7 cellular contexts compared by ENCODE assay signal in the genomic region with DNA sequence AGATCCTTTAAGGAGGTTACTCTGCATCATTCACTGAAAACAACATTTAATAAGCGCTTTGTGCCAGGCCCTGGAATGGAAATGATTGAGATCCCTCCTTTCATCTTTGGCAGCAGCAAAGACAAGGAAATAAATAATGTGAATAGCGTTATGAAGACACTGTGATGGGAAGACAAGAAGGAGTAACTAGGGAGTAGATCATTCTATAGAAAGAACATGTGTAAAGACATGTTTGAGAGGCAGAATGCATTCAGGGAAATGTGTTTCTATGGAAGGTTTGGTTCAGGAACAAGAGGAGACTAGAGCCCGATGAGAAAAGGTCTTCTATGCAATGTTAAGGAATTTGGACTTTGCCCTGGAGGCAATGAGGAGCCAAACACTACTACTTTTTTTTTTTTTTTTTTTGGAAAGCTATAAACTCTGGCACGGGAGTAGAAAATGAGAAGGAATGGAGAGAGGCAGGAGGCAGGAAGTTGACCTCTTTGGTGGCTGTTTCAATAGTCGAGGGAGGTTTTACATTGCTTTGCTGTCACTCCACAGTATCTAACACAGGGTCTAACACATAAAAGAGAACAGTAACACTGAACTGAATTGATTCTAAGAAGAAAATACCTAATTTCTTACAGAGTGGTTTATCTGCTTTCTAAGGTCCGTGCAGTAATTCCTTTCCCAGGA. TPM values are rescaled to one million over a fixed set of nuclear protein-coding genes. Genes with fewer than 3 reads are reported as not detected.
A peak's percentile ranks its signal among the peaks of the same experiment; 100 is the strongest.
DNase-seq lines count a peak whose midpoint lies in the region; ATAC-seq, FAIRE-seq and TF ChIP-seq lines count a peak whose summit lies in the region.

No MANE protein-coding gene starts in this region.

- H3K9ac ChIP-seq in IMR-90 (ENCODE audit: low read depth, low read length) (no peak overlapping the region), endodermal cell (ENCODE audit: extremely low read depth, low read length, poor library complexity, severe bottlenecking) (peak overlapping the region; percentile 15), HepG2 (ENCODE audit: insufficient read depth, low read depth, low read length) (peak overlapping the region; percentile 76)

- H2AFZ ChIP-seq in IMR-90 (replicated peaks; ENCODE audit: low read length, poor library complexity) (no peak overlapping the region), HepG2 (ENCODE audit: low read length) (no peak overlapping the region)

- H2AK9ac ChIP-seq in IMR-90 (replicated peaks; ENCODE audit: low read depth, low read length, poor library complexity): no peak overlapping the region

- H3K27ac Mint-ChIP-seq in endodermal cell: peak overlapping the region; percentile 91
- H3K27ac Mint-ChIP-seq in T-helper 2 cell treated with Interferon-gamma antibody and Interleukin-4, amounts not matched to agents 5 μg/mL and 100 μg/mL, for 36 hours: no peak overlapping the region

- H2BK5ac ChIP-seq in IMR-90 (ENCODE audit: low read depth, low read length, poor library complexity, severe bottlenecking): no peak overlapping the region

- POLR2A ChIA-PET in IMR-90 (lab: Charles Lee; ENCODE audit: unreplicated experiment): no interaction called here
- POLR2A ChIA-PET in HepG2 (lab: Yijun Ruan, JAX): interaction anchor here (0.6 to 3.1 kb wide), 20 partner anchors 9 to 274 kb away, joined by 3 to 31 read pairs (median 3); partner anchors contain the start of genes KPNA7 and SMURF1

- H3K4me2 ChIP-seq in IMR-90 (ENCODE audit: low read depth, low read length): peak overlapping the region; percentile 12; the same call in 1 of the 2 replicates
- H3K4me2 ChIP-seq in HepG2 (ENCODE audit: low read depth, low read length): peak overlapping the region; percentile 90

- H4K91ac ChIP-seq in IMR-90 (ENCODE audit: insufficient read depth, low read depth, low read length): no peak overlapping the region

- in situ Hi-C loops in IMR-90 (cut with MboI; ENCODE audit: low sequenced_read_pairs): no loop called here
- in situ Hi-C loops in HepG2 (cut with HindIII; ENCODE audit: extremely low pct_ligation_motif_present, low pct_unique_long_range_greater_than_20kb): loop anchor here (5.0 kb wide), 1 partner anchor 43 kb away; the partner anchor contains the start of gene SMURF1

- peaks cover 70% of the 10 kb centered on the region for H3K79me2 ChIP-seq in HepG2 (ENCODE audit: insufficient read depth, low read length)

- H3K79me1 ChIP-seq in IMR-90 (ENCODE audit: low read depth in 1 of 2, low read length in 2 of 2): peaks cover 27 to 70% of the 10 kb centered on the region in 2 experiments

- no peak for TF ChIP-seq POLR2A in IMR-90 (IDR thresholded peaks at IDR 0.05; ENCODE audit: low read depth, low read length)
- TF ChIP-seq POLR2A in HepG2 (IDR thresholded peaks at IDR 0.05; ENCODE audit: insufficient read depth in 1 of 2, low read depth in 2 of 2, low read length in 2 of 2): peak; percentile 54 to 82; a peak in 3 of 4 replicates

- no peak overlapping the region for H2BK15ac ChIP-seq in IMR-90 (ENCODE audit: low read depth, low read length)

- H4K5ac ChIP-seq in IMR-90 (ENCODE audit: low read depth, low read length): no peak overlapping the region

- H2AK5ac ChIP-seq in IMR-90 (ENCODE audit: low read depth, low read length): 0 out of 2 replicates have a peak overlapping the region, but pooled peaks have one; percentile 13

- no peak overlapping the region for H3K23ac ChIP-seq in IMR-90 (ENCODE audit: low read depth, low read length)

- H3K18ac ChIP-seq in IMR-90 (ENCODE audit: low read depth, low read length): no peak overlapping the region; the same call in 1 of the 2 replicates

- intact Hi-C loops in IMR-90 (cut with micrococcal nuclease): no loop called here
- intact Hi-C loops in HepG2 (cut with micrococcal nuclease; ENCODE audit: unreplicated experiment): loop anchor here (1.0 to 5.0 kb wide), 3 partner anchors 10 to 113 kb away; partner anchors contain the start of gene SMURF1
- intact Hi-C loops in aorta (cut with DNase I): loop anchor here (5.0 to 10.0 kb wide), 2 partner anchors 43 to 54 kb away; partner anchors contain the start of gene SMURF1 (in 1 of the 2)

- H3K4me3 Mint-ChIP-seq in endodermal cell: peak overlapping the region; percentile 38
- H3K4me3 Mint-ChIP-seq in T-helper 2 cell treated with Interferon-gamma antibody and Interleukin-4, amounts not matched to agents 5 μg/mL and 100 μg/mL, for 36 hours: no peak overlapping the region

- H4K20me1 ChIP-seq in IMR-90 (ENCODE audit: insufficient read depth, low read length) (peaks cover 53% of the 10 kb centered on the region), HepG2 (ENCODE audit: insufficient read depth, low read length) (no peaks in the 10 kb centered on the region)

- H3K4me1 ChIP-seq in IMR-90 (ENCODE audit: control insufficient read depth, insufficient read depth, low read length) (peaks cover 14% of the 10 kb centered on the region), endodermal cell (ENCODE audit: control insufficient read depth, insufficient read depth, low read length) (no peaks in the 10 kb centered on the region), HepG2 (ENCODE audit: insufficient read depth, low read length) (peaks cover 78% of the 10 kb centered on the region), aorta (ENCODE audit: control insufficient read depth in 1 of 2, insufficient read depth in 2 of 2, low read length in 2 of 2) (peaks cover 4 to 10% of the 10 kb centered on the region in 2 donors)

- H3K27me3 ChIP-seq in IMR-90 (ENCODE audit: control insufficient read depth, insufficient read depth, low read length) (no peaks in the 10 kb centered on the region), endodermal cell (ENCODE audit: control insufficient read depth, insufficient read depth, low read length, poor library complexity, severe bottlenecking) (no peaks in the 10 kb centered on the region), HepG2 (ENCODE audit: control insufficient read depth in 1 of 2, insufficient read depth in 2 of 2, low read length in 2 of 2) (no peaks in the 10 kb centered on the region), aorta (ENCODE audit: control insufficient read depth in 1 of 2, insufficient read depth in 2 of 2, low read length in 1 of 2) (no peaks in the 10 kb centered on the region), WERI-Rb-1 (ENCODE audit: insufficient read depth, low read depth, severe bottlenecking) (no peaks in the 10 kb centered on the region)

- BruUV-seq in IMR-90 (replicated peaks; lab: Mats Ljungman, UMichigan): no TSS peak
- BruUV-seq in HepG2 (replicated peaks; lab: Mats Ljungman, UMichigan): no TSS peak

- ATAC-seq in IMR-90 (ENCODE audit: low read depth) (peak; percentile 5; the same call in 1 of the 2 replicates), HepG2 (peak; percentile 87), aorta (ENCODE audit: low FRiP score) (peak; percentile 73)

- peaks cover 9% of the 10 kb centered on the region for H3K36me3 Mint-ChIP-seq in endodermal cell (ENCODE audit: low read depth)
- peaks cover 28% of the 10 kb centered on the region for H3K36me3 Mint-ChIP-seq in T-helper 2 cell treated with Interferon-gamma antibody and Interleukin-4, amounts not matched to agents 5 μg/mL and 100 μg/mL, for 36 hours (ENCODE audit: low read depth)

- H2BK20ac ChIP-seq in IMR-90 (ENCODE audit: low read depth, low read length): no peak overlapping the region

- TF ChIP-seq EP300 in HepG2 (IDR thresholded peaks at IDR 0.05; ENCODE audit: low read depth in 2 of 2, low read length in 2 of 2) (peak; percentile 48 to 84; a peak in 3 of 4 replicates), HepG2 (CRISPR knock-in tag; IDR thresholded peaks at IDR 0.05; ENCODE audit: borderline replicate concordance) (peak; percentile 70; the same call in 1 of the 2 replicates)

- DNase-seq in IMR-90 (no peak), endodermal cell (no peak), HepG2 (ENCODE audit: low spot score) (peak; percentile 96), aorta (no peak), WERI-Rb-1 (no peak), dedifferentiated amniotic fluid mesenchymal stem cell (ENCODE audit: extremely low spot score) (no peak)
- DNase-seq in T-helper 2 cell treated with Interferon-gamma antibody and Interleukin-4, amounts not matched to agents 5 μg/mL and 100 μg/mL, for 36 hours (ENCODE audit: low spot score): no peak

- H3K14ac ChIP-seq in IMR-90 (replicated peaks; ENCODE audit: low read depth, low read length): peak overlapping the region; percentile 55; the same call in 1 of the 2 replicates

- H3K36me3 ChIP-seq in IMR-90 (ENCODE audit: control insufficient read depth, insufficient read depth, low read length): peaks cover 4% of the 10 kb centered on the region
- H3K36me3 ChIP-seq in endodermal cell (ENCODE audit: control insufficient read depth, insufficient read depth, low read length): peaks cover 4% of the 10 kb centered on the region
- H3K36me3 ChIP-seq in HepG2 (replicated peaks in 1 of 2; ENCODE audit: control insufficient read depth in 1 of 2, insufficient read depth in 2 of 2, low read length in 2 of 2): no peaks in the 10 kb centered on the region
- no peaks in the 10 kb centered on the region for H3K36me3 ChIP-seq in aorta (ENCODE audit: control insufficient read depth in 1 of 2, insufficient read depth in 2 of 2, low read length in 1 of 2)
- H3K36me3 ChIP-seq in WERI-Rb-1: no peaks in the 10 kb centered on the region

- no peak overlapping the region for H2BK120ac ChIP-seq in IMR-90 (ENCODE audit: low read depth, low read length)

- peak overlapping the region; percentile 0; the same call in 1 of the 2 replicates for H3K4ac ChIP-seq in IMR-90 (ENCODE audit: low read depth, low read length)

- 0 out of 4 replicates have a peak overlapping the region, but pooled peaks of 1 of the 2 experiments have one; percentile 18 for H4K8ac ChIP-seq in IMR-90 (ENCODE audit: low read depth in 2 of 2, low read length in 2 of 2)

- dilution Hi-C loops in IMR-90 (cut with HindIII; ENCODE audit: low sequenced_read_pairs, unreplicated experiment): no loop called here

- H3K27me3 Mint-ChIP-seq in endodermal cell (ENCODE audit: insufficient read depth): no peaks in the 10 kb centered on the region
- no peaks in the 10 kb centered on the region for H3K27me3 Mint-ChIP-seq in T-helper 2 cell treated with Interferon-gamma antibody and Interleukin-4, amounts not matched to agents 5 μg/mL and 100 μg/mL, for 36 hours (ENCODE audit: low read depth)

- H3K56ac ChIP-seq in IMR-90 (ENCODE audit: extremely low read depth, insufficient read depth, low read length): no peak overlapping the region

- TF ChIP-seq RAD21 in IMR-90 (IDR thresholded peaks at IDR 0.05; ENCODE audit: low read length) (no peak), HepG2 (CRISPR knock-in tag; IDR thresholded peaks at IDR 0.05) (no peak)

- peak; percentile 56 for FAIRE-seq in HepG2 (lab: Jason Lieb, UNC)

- no peak overlapping the region for H3K4me3 ChIP-seq in IMR-90 (ENCODE audit: insufficient read depth, low read depth, low read length)
- peak overlapping the region; percentile 69 for H3K4me3 ChIP-seq in endodermal cell (ENCODE audit: low read length)
- peak overlapping the region; percentile 46 to 62 (median 53) for H3K4me3 ChIP-seq in HepG2 (replicated peaks in 1 of 3; ENCODE audit: insufficient read depth in 1 of 3, low read depth in 2 of 3, low read length in 3 of 3)
- H3K4me3 ChIP-seq in aorta (ENCODE audit: low read length in 2 of 2): no peak overlapping the region
- H3K4me3 ChIP-seq in WERI-Rb-1 (ENCODE audit: low read depth, low read length): no peak overlapping the region

- TF ChIP-seq CTCF in IMR-90 (conservative IDR thresholded peaks at IDR 0.05; ENCODE audit: low read depth, low read length) (no peak), endodermal cell (conservative IDR thresholded peaks at IDR 0.05) (no peak), HepG2 (CRISPR knock-in tag; IDR thresholded peaks at IDR 0.05) (no peak), WERI-Rb-1 (IDR thresholded peaks at IDR 0.05; ENCODE audit: low read depth, low read length) (no peak)

- H3K9me3 ChIP-seq in IMR-90 (ENCODE audit: control insufficient read depth, insufficient read depth, low read length) (peaks cover 4% of the 10 kb centered on the region; the same call in 1 of the 2 replicates), endodermal cell (ENCODE audit: control insufficient read depth, low read length) (peaks cover 11% of the 10 kb centered on the region), HepG2 (ENCODE audit: low read length) (no peaks in the 10 kb centered on the region), aorta (ENCODE audit: control insufficient read depth, low read length) (no peaks in the 10 kb centered on the region), WERI-Rb-1 (ENCODE audit: severe bottlenecking) (no peaks in the 10 kb centered on the region)

- WGBS in IMR-90 (ENCODE audit: extremely low coverage in 2 of 2, insufficient read length in 1 of 2), 2 experiments: no CpG with 5 or more reads among the region's 6 CpGs
- WGBS in endodermal cell (ENCODE audit: insufficient coverage in 1 of 2, insufficient read length in 1 of 2), 2 experiments: 64 to 74% methylated on average over 3 to 6 of the region's 6 CpGs
- WGBS in HepG2 (ENCODE audit: low lambda C conversion rate): 1% methylated on average over 6 of the region's 6 CpGs
- WGBS in aorta, 2 donors: 23 to 25% methylated on average over 6 of the region's 6 CpGs

- H3K27ac ChIP-seq in IMR-90 (ENCODE audit: insufficient read depth, low read length) (no peak overlapping the region), endodermal cell (ENCODE audit: low read depth, low read length) (peak overlapping the region; percentile 59), HepG2 (ENCODE audit: extremely low read length, insufficient read depth, low read length) (peak overlapping the region; percentile 98), aorta (ENCODE audit: low read depth in 1 of 2, low read length in 2 of 2) (peak overlapping the region in 1 of 2 donors; percentile 75), WERI-Rb-1 (no peak overlapping the region)

- H3K9me3 Mint-ChIP-seq in endodermal cell: peaks cover 3% of the 10 kb centered on the region
- peaks cover 20% of the 10 kb centered on the region for H3K9me3 Mint-ChIP-seq in T-helper 2 cell treated with Interferon-gamma antibody and Interleukin-4, amounts not matched to agents 5 μg/mL and 100 μg/mL, for 36 hours

- peaks cover 10% of the 10 kb centered on the region for H3K9me1 ChIP-seq in IMR-90 (ENCODE audit: insufficient read depth, low read length)

- peaks cover 31% of the 10 kb centered on the region for H3K4me1 Mint-ChIP-seq in endodermal cell
- H3K4me1 Mint-ChIP-seq in T-helper 2 cell treated with Interferon-gamma antibody and Interleukin-4, amounts not matched to agents 5 μg/mL and 100 μg/mL, for 36 hours (ENCODE audit: low read depth): peaks cover 13% of the 10 kb centered on the region

- CTCF ChIA-PET in IMR-90 (lab: Yijun Ruan, JAX) (interaction anchor here (0.6 kb wide), 1 partner anchor 263 kb away, joined by 3 read pairs; no protein-coding TSS in a partner anchor), HepG2 (lab: Yijun Ruan, JAX; ENCODE audit: low intra/inter-chr PET ratio, low total read pairs) (no interaction called here)

RNA-seq across cellular contexts. Expression of gene SMURF1, which starts 44.9 kb away (rescaled TPM):
- total RNA-seq in IMR-90 (2012; rRNA removed) (20.3 and 21.7 TPM in 2 replicates), endodermal cell (10 to 100 TPM; 31.6 to 38.1 TPM), HepG2 (2016; rRNA removed; fragmentation: Illumina TruSeq; extraction: Trizol) (11.1 and 12.0 TPM in 2 replicates), aorta (10 to 100 TPM; 37.1 to 47.9 TPM)
- polyA plus RNA-seq in IMR-90 (2012; rRNA removed) (13.3 and 13.4 TPM in 2 replicates), HepG2 (2011; rRNA removed) (8.3 and 8.7 TPM in 2 replicates), aorta (10 to 100 TPM in 1 of 2 donors, 1 to 10 TPM in 1; 8.1 to 23.9 TPM)
- 6.4 and 8.0 TPM in 2 replicates for polyA plus RNA-seq in IMR-90 (2012; cell fraction: cytosol; rRNA removed)
- polyA plus RNA-seq in IMR-90 (2012; cell fraction: nucleus; rRNA removed; ENCODE audit: low replicate concordance): 24.1 and 44.4 TPM in 2 replicates
- 17.8 TPM for polyA plus RNA-seq in endodermal cell (2013, experiment 1 of 2)
- polyA plus RNA-seq in endodermal cell (2013, experiment 2 of 2): 18.9 TPM
- total RNA-seq in HepG2 (2016; cell fraction: cytosol; rRNA removed; fragmentation: Illumina TruSeq; extraction: Trizol; ENCODE audit: low read depth): 2.3 and 2.9 TPM in 2 replicates
- 8.8 and 11.5 TPM in 2 replicates for total RNA-seq in HepG2 (2016; cell fraction: insoluble cytoplasmic fraction; rRNA removed; fragmentation: Illumina TruSeq; extraction: Trizol)
- total RNA-seq in HepG2 (2016; cell fraction: membrane; rRNA removed; fragmentation: Illumina TruSeq; extraction: Trizol): 6.2 and 6.6 TPM in 2 replicates
- total RNA-seq in HepG2 (2016; cell fraction: nucleus; rRNA removed; fragmentation: Illumina TruSeq; extraction: Trizol): 8.5 and 10.7 TPM in 2 replicates
- polyA plus RNA-seq in HepG2 (2011; cell fraction: cytosol; rRNA removed): 4.6 and 5.6 TPM in 2 replicates
- 13.6 and 15.4 TPM in 2 replicates for polyA plus RNA-seq in HepG2 (2011; cell fraction: nucleus; rRNA removed)
- polyA plus RNA-seq in HepG2 (2012): 10.1 and 10.6 TPM in 2 replicates
- polyA plus RNA-seq in HepG2 (2016; cell fraction: cytosol; fragmentation: Illumina TruSeq; extraction: Trizol; ENCODE audit: low read depth): 0.75 and 0.81 TPM in 2 replicates
- 7.6 and 8.8 TPM in 2 replicates for polyA plus RNA-seq in HepG2 (2016; cell fraction: insoluble cytoplasmic fraction; fragmentation: Illumina TruSeq; extraction: Trizol; ENCODE audit: low read depth)
- polyA plus RNA-seq in HepG2 (2016; cell fraction: membrane; fragmentation: Illumina TruSeq; extraction: Trizol; ENCODE audit: low read depth): 1.8 and 2.7 TPM in 2 replicates
- polyA plus RNA-seq in HepG2 (2016; cell fraction: nucleus; fragmentation: Illumina TruSeq; extraction: Trizol; ENCODE audit: insufficient read depth, low read depth): 15.0 and 17.6 TPM in 2 replicates
- polyA minus RNA-seq in HepG2 (2011; rRNA and poly(A)+ RNA removed; ENCODE audit: low replicate concordance): 9.8 and 14.1 TPM in 2 replicates
- polyA minus RNA-seq in HepG2 (2011; cell fraction: cytosol; rRNA and poly(A)+ RNA removed): 5.8 and 6.4 TPM in 2 replicates
- 13.4 and 14.2 TPM in 2 replicates for polyA minus RNA-seq in HepG2 (2011; cell fraction: nucleus; rRNA and poly(A)+ RNA removed)

Comparison
In these comparisons a context has a peak if more than half of its experiments do, and no peak if none do; other contexts are left out.
1. ATAC-seq: peak in every context shown above with its lines; median percentile 87 in HepG2; 73 in aorta; 5 in IMR-90.
2. H3K27ac ChIP-seq: peak in endodermal cell (single experiment) and HepG2 (single experiment); none in IMR-90 (single experiment) and WERI-Rb-1 (single experiment).
3. H3K4me3 ChIP-seq: peak in endodermal cell (single experiment) and HepG2 (3 of 3); none in IMR-90 (single experiment), aorta (0 of 2) and WERI-Rb-1 (single experiment).